Comparison of ENCODE assay signal across 8 cellular contexts in genomic region chr17:58084317-58084981, GRCh38. TPM values are rescaled to one million over a fixed set of nuclear protein-coding genes. Genes with fewer than 3 reads are reported as not detected.
A peak's percentile ranks its signal among the peaks of the same experiment; 100 is the strongest.
DNase-seq lines count a peak whose midpoint lies in the region; ATAC-seq and TF ChIP-seq lines count a peak whose summit lies in the region.

No MANE protein-coding gene starts in this region.

- peaks cover 22% of the 10 kb centered on the region for H3K4me1 ChIP-seq in KMS-11 (ENCODE audit: low read depth, poor library complexity, severe bottlenecking)
- H3K4me1 ChIP-seq in mammary epithelial cell (ENCODE audit: insufficient read depth, low read length): peaks cover 10% of the 10 kb centered on the region

- peak overlapping the region; percentile 75 for H3K4me2 ChIP-seq in KMS-11
- peak overlapping the region; percentile 73 for H3K4me2 ChIP-seq in mammary epithelial cell (ENCODE audit: insufficient read depth, low read depth, low read length)

- H3K4me1 Mint-ChIP-seq in T-helper 1 cell treated with Interleukin-12 subunit alpha and Interleukin-12 subunit beta and Interleukin-4 antibody, amounts not matched to agents 30 μg/mL and 1 μg/mL, for 36 hours (ENCODE audit: low read depth): peaks cover 34% of the 10 kb centered on the region

- no peak overlapping the region for H2AFZ ChIP-seq in KMS-11 (ENCODE audit: low read depth)
- peak overlapping the region; percentile 76 for H2AFZ ChIP-seq in mammary epithelial cell (ENCODE audit: low read depth, low read length)

- no peaks in the 10 kb centered on the region for H3K9me3 Mint-ChIP-seq in T-helper 1 cell treated with Interleukin-12 subunit alpha and Interleukin-12 subunit beta and Interleukin-4 antibody, amounts not matched to agents 30 μg/mL and 1 μg/mL, for 36 hours

- H3K27ac ChIP-seq in KMS-11 (peak overlapping the region; percentile 40; the same call in 1 of the 2 replicates), mammary epithelial cell (ENCODE audit: insufficient read depth, low read depth, low read length) (peak overlapping the region; percentile 16)

- 3% methylated on average over 4 of the region's 7 CpGs for WGBS in mammary epithelial cell (ENCODE audit: low coverage, missing lambda C conversion rate)

- H3K27me3 Mint-ChIP-seq in T-helper 1 cell treated with Interleukin-12 subunit alpha and Interleukin-12 subunit beta and Interleukin-4 antibody, amounts not matched to agents 30 μg/mL and 1 μg/mL, for 36 hours (ENCODE audit: low read depth): peaks cover 10% of the 10 kb centered on the region

- BruUV-seq in mammary epithelial cell (replicated peaks; lab: Mats Ljungman, UMichigan): no TSS peak

- no peaks in the 10 kb centered on the region for H3K27me3 ChIP-seq in KMS-11 (ENCODE audit: insufficient read depth, low read depth)
- no peaks in the 10 kb centered on the region for H3K27me3 ChIP-seq in mammary epithelial cell (ENCODE audit: insufficient read depth, low read length)

- H3K9me3 ChIP-seq in mammary epithelial cell (replicated peaks; ENCODE audit: insufficient read depth, low read length): no peaks in the 10 kb centered on the region

- intact Hi-C loops in mammary epithelial cell (cut with micrococcal nuclease): loop anchor here (1.0 kb wide), 1 partner anchor 77 kb away; the partner anchor contains the start of gene SRSF1

- H3K4me3 ChIP-seq in KMS-11 (IDR thresholded peaks at IDR 0.05; ENCODE audit: insufficient read depth, low read depth, low read length) (no peak overlapping the region), mammary epithelial cell (replicated peaks in 1 of 3; ENCODE audit: insufficient read depth in 1 of 3, low read depth in 2 of 3, low read length in 3 of 3) (peak overlapping the region; percentile 70 to 90 (median 84))

- H3K79me2 ChIP-seq in KMS-11 (ENCODE audit: insufficient read depth, low read depth): peaks cover 50% of the 10 kb centered on the region
- peaks cover 62% of the 10 kb centered on the region for H3K79me2 ChIP-seq in mammary epithelial cell (ENCODE audit: insufficient read depth, low read length)

- no peak for ATAC-seq in HG03469 (IDR thresholded peaks at IDR 0.05; ENCODE audit: unreplicated experiment)

- CTCF ChIA-PET in mammary epithelial cell (lab: Charles Lee; ENCODE audit: low non-redundant PET): no interaction called here

- peak; percentile 4 for DNase-seq in GM04504 (ENCODE audit: low read depth)
- peak; percentile 44 for DNase-seq in mammary epithelial cell
- DNase-seq in kidney glomerular epithelial cell (lab: John Stamatoyannopoulos, UW): peak; percentile 2
- peak; percentile 55 for DNase-seq in stimulated activated CD4-positive, alpha-beta T cell treated with anti-CD3 and anti-CD28 coated beads, Interleukin-4, amount 100 ng/mL, for 1 hour
- DNase-seq in MV-4-11 (lab: John Stamatoyannopoulos, UW): no peak

- H3K36me3 ChIP-seq in KMS-11 (ENCODE audit: insufficient read depth) (no peaks in the 10 kb centered on the region; the same call in 1 of the 2 replicates), mammary epithelial cell (ENCODE audit: insufficient read depth, low read length) (peaks cover 11% of the 10 kb centered on the region)

- peak; percentile 70 for TF ChIP-seq CTCF in KMS-11 (conservative IDR thresholded peaks at IDR 0.05; ENCODE audit: low read depth, low read length)
- peak; percentile 14 to 38 for TF ChIP-seq CTCF in mammary epithelial cell (conservative IDR thresholded peaks at IDR 0.05 in 1 of 2, IDR thresholded peaks at IDR 0.05 in 1 of 2; ENCODE audit: extremely low read depth in 1 of 2, insufficient read depth in 1 of 2, low read depth in 1 of 2, low read length in 2 of 2)

- H3K9ac ChIP-seq in KMS-11 (peak overlapping the region; percentile 67; the same call in 1 of the 2 replicates), mammary epithelial cell (ENCODE audit: insufficient read depth, low read length) (peak overlapping the region; percentile 62)

- dilution Hi-C loops in mammary epithelial cell (cut with HindIII; ENCODE audit: low sequenced_read_pairs): no loop called here

- in situ Hi-C loops in mammary epithelial cell (cut with MboI; ENCODE audit: low sequenced_read_pairs in 2 of 2): loop anchor here in 1 of 2 donors (25.0 kb wide), 1 partner anchor 222 kb away; the partner anchor contains the start of gene MRPS23

- H4K20me1 ChIP-seq in KMS-11 (ENCODE audit: insufficient read depth) (peaks cover 37% of the 10 kb centered on the region; the same call in 1 of the 2 replicates), mammary epithelial cell (ENCODE audit: insufficient read depth, low read length) (no peaks in the 10 kb centered on the region)

- peaks cover 29% of the 10 kb centered on the region for H3K36me3 Mint-ChIP-seq in T-helper 1 cell treated with Interleukin-12 subunit alpha and Interleukin-12 subunit beta and Interleukin-4 antibody, amounts not matched to agents 30 μg/mL and 1 μg/mL, for 36 hours (ENCODE audit: low read depth)

- H3K27ac Mint-ChIP-seq in T-helper 1 cell treated with Interleukin-12 subunit alpha and Interleukin-12 subunit beta and Interleukin-4 antibody, amounts not matched to agents 30 μg/mL and 1 μg/mL, for 36 hours: peak overlapping the region; percentile 82

- peak overlapping the region; percentile 87 for H3K4me3 Mint-ChIP-seq in T-helper 1 cell treated with Interleukin-12 subunit alpha and Interleukin-12 subunit beta and Interleukin-4 antibody, amounts not matched to agents 30 μg/mL and 1 μg/mL, for 36 hours

RNA-seq across cellular contexts. Expression of gene DYNLL2, which starts 1.2 kb away (rescaled TPM):
- 10 to 100 TPM; 12.8 to 27.6 TPM for total RNA-seq in mammary epithelial cell
- 12.0 TPM for polyA plus RNA-seq in mammary epithelial cell
- 23.5 TPM for polyA minus RNA-seq in mammary epithelial cell
